ENCODE assay signal across 25 cellular contexts in genomic region chr11:13445588-13445987, GRCh38. TPM values are rescaled to one million over a fixed set of nuclear protein-coding genes. Genes with fewer than 3 reads are reported as not detected.
"Had no signal": no experiment of that assay in that cellular context is flagged by ENCODE, and none has a peak within 500 bp of the region (broad histone marks: within the 10 kb centered on the region; RNA-seq: fewer than 3 reads in every experiment).

No MANE protein-coding gene starts in this region.

- DNase-seq: activated CD4-positive, alpha-beta T cell treated with anti-CD3 and anti-CD28 coated beads for 48 hours; activated CD4-positive, alpha-beta T cell treated with anti-CD3 and anti-CD28 coated beads, Interleukin-2, amount 50 U/mL, for 4 hours; activated CD4-positive, CD25-positive, alpha-beta regulatory T cell treated with anti-CD3 and anti-CD28 coated beads, Interleukin-2, amount 50 U/mL, for 72 hours; activated CD8-positive, alpha-beta memory T cell treated with anti-CD3 and anti-CD28 coated beads, Interleukin-2, amount 50 U/mL, for 48 hours; activated CD8-positive, alpha-beta T cell treated with anti-CD3 and anti-CD28 coated beads, Interleukin-2, amount 10 ng/mL, durations not matched to agents 7 days and 5 days; activated naive CD4-positive, alpha-beta T cell treated with anti-CD3 and anti-CD28 coated beads, Interleukin-2, amount 50 U/mL, for 16 hours; activated naive CD8-positive, alpha-beta T cell treated with anti-CD3 and anti-CD28 coated beads, Interleukin-2, amount 10 ng/mL, durations not matched to agents 7 days and 5 days; activated T-cell treated with anti-CD3 and anti-CD28 coated beads, Interleukin-2, amount 50 U/mL, for 1 hour; aorta; body of pancreas; central memory CD4-positive, alpha-beta T cell; MM.1S; NCI-H1105; NCI-H1436; NCI-H1694 treated with DMSO at 0.1 percent for 48 hours; NCI-H2029 treated with DMSO at 0.1 percent for 48 hours; NCI-H446; NCI-H524; PC-9; SHP77 treated with DMSO at 0.1 percent for 48 hours had no signal

- H3K9me3 Mint-ChIP-seq: activated naive CD8-positive, alpha-beta T cell treated with anti-CD3 and anti-CD28 coated beads, Interleukin-2, amount 10 ng/mL, durations not matched to agents 7 days and 5 days; T-helper 1 cell treated with Interleukin-12 subunit alpha and Interleukin-12 subunit beta and Interleukin-4 antibody, amounts not matched to agents 30 μg/mL and 1 μg/mL, for 36 hours had no signal

- H3K4me2 ChIP-seq: PC-9 had no signal

- H3K9me3 ChIP-seq: body of pancreas had no signal

- H3K27me3 Mint-ChIP-seq: activated naive CD8-positive, alpha-beta T cell treated with anti-CD3 and anti-CD28 coated beads, Interleukin-2, amount 10 ng/mL, durations not matched to agents 7 days and 5 days had no signal

- H3K36me3 Mint-ChIP-seq: WTC11 had no signal

- H3K27ac ChIP-seq: body of pancreas, PC-9 had no signal

- ATAC-seq: activated CD8-positive, alpha-beta T cell treated with anti-CD3 and anti-CD28 coated beads, Interleukin-2, amount 10 ng/mL, durations not matched to agents 7 days and 5 days; body of pancreas; WTC11 had no signal

- FAIRE-seq: bronchial epithelial cell had no signal

- H3K4me3 ChIP-seq: body of pancreas, PC-9 had no signal

- H3K27me3 ChIP-seq: body of pancreas had no signal

- H3K27ac Mint-ChIP-seq: activated CD8-positive, alpha-beta T cell treated with anti-CD3 and anti-CD28 coated beads, Interleukin-2, amount 10 ng/mL, durations not matched to agents 7 days and 5 days; activated naive CD8-positive, alpha-beta T cell treated with anti-CD3 and anti-CD28 coated beads, Interleukin-2, amount 10 ng/mL, durations not matched to agents 7 days and 5 days; T-helper 1 cell treated with Interleukin-12 subunit alpha and Interleukin-12 subunit beta and Interleukin-4 antibody, amounts not matched to agents 30 μg/mL and 1 μg/mL, for 36 hours; WTC11 had no signal

- H3K4me3 Mint-ChIP-seq: activated CD8-positive, alpha-beta T cell treated with anti-CD3 and anti-CD28 coated beads, Interleukin-2, amount 10 ng/mL, durations not matched to agents 7 days and 5 days; activated naive CD8-positive, alpha-beta T cell treated with anti-CD3 and anti-CD28 coated beads, Interleukin-2, amount 10 ng/mL, durations not matched to agents 7 days and 5 days; T-helper 1 cell treated with Interleukin-12 subunit alpha and Interleukin-12 subunit beta and Interleukin-4 antibody, amounts not matched to agents 30 μg/mL and 1 μg/mL, for 36 hours; WTC11 had no signal

RNA-seq across cellular contexts. Expression of gene PTH, which starts 50.2 kb away (rescaled TPM):
- total RNA-seq: activated CD8-positive, alpha-beta T cell treated with anti-CD3 and anti-CD28 coated beads, Interleukin-2, amount 10 ng/mL, durations not matched to agents 7 days and 5 days; activated naive CD8-positive, alpha-beta T cell treated with anti-CD3 and anti-CD28 coated beads, Interleukin-2, amount 10 ng/mL, durations not matched to agents 7 days and 5 days; aorta; body of pancreas; bronchial epithelial cell; chondrocyte; PC-9; SK-MEL-5; WTC11 had no signal
- polyA plus RNA-seq: aorta had no signal
